In genomic region chr7:128032605-128033235, GRCh38 we compare ENCODE assay signal across 9 cellular contexts. TPM values are rescaled to one million over a fixed set of nuclear protein-coding genes. Genes with fewer than 3 reads are reported as not detected.
DNase-seq lines count a peak whose midpoint lies in the region; ATAC-seq and TF ChIP-seq lines count a peak whose summit lies in the region.
"Had no signal": no experiment of that assay in that cellular context is flagged by ENCODE, and none has a peak within 500 bp of the region (broad histone marks: within the 10 kb centered on the region; RNA-seq: fewer than 3 reads in every experiment).

No MANE protein-coding gene starts in this region.

- H3K4me2 ChIP-seq in OCI-LY7 (ENCODE audit: low read length) (peak overlapping the region; percentile 65; the same call in 1 of the 2 replicates), neuronal stem cell (ENCODE audit: insufficient read depth, low read length, poor library complexity, severe bottlenecking) (peak overlapping the region; percentile 81)

- H3K4me1 Mint-ChIP-seq in CD4-positive, alpha-beta memory T cell: peaks cover 6 to 32% (median 19%) of the 10 kb centered on the region in 4 donors

- peak overlapping the region; percentile 95 for H3K18ac ChIP-seq in neuronal stem cell (ENCODE audit: low read length)

- 29 to 64% methylated on average over 7 to 21 of the region's 41 CpGs for WGBS in esophagus squamous epithelium, 2 donors
- no CpG with 5 or more reads among the region's 41 CpGs for WGBS in neuronal stem cell (ENCODE audit: extremely low coverage in 2 of 2, insufficient read length in 2 of 2, insufficient replicate concordance in 1 of 2), 2 donors

- CTCF ChIA-PET in CD4-positive, alpha-beta memory T cell (lab: Charles Lee; ENCODE audit: partially characterized antibody): interaction anchor here (1.4 kb wide), 1 partner anchor 177 kb away, joined by 4 read pairs; no protein-coding TSS in a partner anchor
- CTCF ChIA-PET in OCI-LY7 (lab: Charles Lee; ENCODE audit: unreplicated experiment): no interaction called here

- DNase-seq in CD4-positive, alpha-beta memory T cell: peak in 1 of 5 donors; percentile 7
- DNase-seq in OCI-LY7 (ENCODE audit: low spot score) (no peak), esophagus squamous epithelium (lab: John Stamatoyannopoulos, UW) (no peak), neuronal stem cell (ENCODE audit: low spot score) (peak; percentile 51), NCI-H1105 treated with DMSO at 0.1 percent for 48 hours (lab: John Stamatoyannopoulos, UW) (no peak)

- peaks cover 3% of the 10 kb centered on the region for H3K36me3 ChIP-seq in CD4-positive, alpha-beta memory T cell (ENCODE audit: insufficient read depth, low read length)
- H3K36me3 ChIP-seq in OCI-LY7 (ENCODE audit: insufficient read depth, low read length) (peaks cover 11% of the 10 kb centered on the region), esophagus squamous epithelium (peaks cover 0 to 16% (median 0%) of the 10 kb centered on the region in 3 donors), neuronal stem cell (replicated peaks in 1 of 2; ENCODE audit: control insufficient read depth in 2 of 2, insufficient read depth in 2 of 2, low read length in 2 of 2) (peaks cover 16 to 23% of the 10 kb centered on the region in 2 donors)

- peak overlapping the region; percentile 73 for H3K9ac ChIP-seq in neuronal stem cell (ENCODE audit: low read depth, low read length, poor library complexity)

- TF ChIP-seq CTCF in OCI-LY7 (conservative IDR thresholded peaks at IDR 0.05; ENCODE audit: low read length) (no peak), esophagus squamous epithelium (IDR thresholded peaks at IDR 0.05) (no peak)

- no peak overlapping the region for H3K4me3 ChIP-seq in CD4-positive, alpha-beta memory T cell (ENCODE audit: low read length in 2 of 2)
- no peak overlapping the region for H3K4me3 ChIP-seq in OCI-LY7 (ENCODE audit: low read depth, low read length, poor library complexity, severe bottlenecking)
- peak overlapping the region; percentile 42 to 70 (median 53) for H3K4me3 ChIP-seq in esophagus squamous epithelium
- H3K4me3 ChIP-seq in neuronal stem cell (ENCODE audit: low read length in 2 of 2): peak overlapping the region; percentile 78 to 80

- H2AFZ ChIP-seq in OCI-LY7 (ENCODE audit: low read length) (no peak overlapping the region), neuronal stem cell (ENCODE audit: low read length) (peak overlapping the region; percentile 88)

- peak overlapping the region; percentile 39 for H3K14ac ChIP-seq in neuronal stem cell (ENCODE audit: low read length)

- no peaks in the 10 kb centered on the region for H3K27me3 ChIP-seq in CD4-positive, alpha-beta memory T cell (ENCODE audit: insufficient read depth, low read length)
- H3K27me3 ChIP-seq in esophagus squamous epithelium (peaks cover 0 to 23% (median 0%) of the 10 kb centered on the region in 4 donors), neuronal stem cell (ENCODE audit: control insufficient read depth in 3 of 3, insufficient read depth in 3 of 3, low read depth in 1 of 3, low read length in 3 of 3) (no peaks in the 10 kb centered on the region)

- H2BK5ac ChIP-seq in neuronal stem cell (ENCODE audit: low read length): no peak overlapping the region

- H3K9me2 ChIP-seq in OCI-LY7 (ENCODE audit: insufficient read depth, low read length): no peaks in the 10 kb centered on the region

- no peak overlapping the region for H3K4ac ChIP-seq in neuronal stem cell (ENCODE audit: low read length)

- no peak overlapping the region for H3K23ac ChIP-seq in neuronal stem cell (ENCODE audit: low read depth, low read length, poor library complexity)

- ATAC-seq in GM18498 (IDR thresholded peaks at IDR 0.05; ENCODE audit: unreplicated experiment): no peak
- no peak for ATAC-seq in GM18867 (IDR thresholded peaks at IDR 0.05; ENCODE audit: unreplicated experiment)
- no peak for ATAC-seq in activated CD4-positive, CD25-positive, alpha-beta regulatory T cell treated with anti-CD3 and anti-CD28 coated beads, Interleukin-2, amount 50 U/mL, for 24 hours

- H3K27ac Mint-ChIP-seq in CD4-positive, alpha-beta memory T cell: no peak overlapping the region

- H3K27me3 Mint-ChIP-seq in CD4-positive, alpha-beta memory T cell: peaks cover 2 to 5% of the 10 kb centered on the region in 2 donors

- H4K91ac ChIP-seq in neuronal stem cell (ENCODE audit: low read depth, low read length, poor library complexity): no peak overlapping the region

- no peak overlapping the region for H2BK120ac ChIP-seq in neuronal stem cell (ENCODE audit: low read depth, low read length)

- POLR2A ChIA-PET in CD4-positive, alpha-beta memory T cell (lab: Charles Lee; ENCODE audit: partially characterized antibody): no interaction called here
- POLR2A ChIA-PET in OCI-LY7 (lab: Charles Lee): no interaction called here

- H3K4me3 Mint-ChIP-seq in CD4-positive, alpha-beta memory T cell: peak overlapping the region in 7 of 8 donors; percentile 40 to 73 (median 48)

- peak overlapping the region; percentile 40 for H2BK15ac ChIP-seq in neuronal stem cell (ENCODE audit: low read length)

- no TSS peak for BruUV-seq in OCI-LY7 (replicated peaks; lab: Mats Ljungman, UMichigan)

- H3K4me1 ChIP-seq in CD4-positive, alpha-beta memory T cell (ENCODE audit: insufficient read depth, low read length): peaks cover 13% of the 10 kb centered on the region
- no peaks in the 10 kb centered on the region for H3K4me1 ChIP-seq in OCI-LY7 (ENCODE audit: insufficient read depth, low read length, poor library complexity, severe bottlenecking)
- H3K4me1 ChIP-seq in esophagus squamous epithelium: peaks cover 12 to 34% (median 15%) of the 10 kb centered on the region in 3 donors
- peaks cover 20 to 25% of the 10 kb centered on the region in 2 donors for H3K4me1 ChIP-seq in neuronal stem cell (ENCODE audit: control insufficient read depth in 2 of 2, insufficient read depth in 1 of 2, low read depth in 1 of 2, low read length in 2 of 2)

- H3K9me3 Mint-ChIP-seq in CD4-positive, alpha-beta memory T cell: peaks cover 0 to 2% (median 0%) of the 10 kb centered on the region in 8 donors
- H3K9me3 Mint-ChIP-seq: activated naive CD4-positive, alpha-beta T cell treated with anti-CD3 and anti-CD28 coated beads, Interleukin-2, amount 50 U/mL, for 72 hours had no signal

- peaks cover 21% of the 10 kb centered on the region for H4K20me1 ChIP-seq in OCI-LY7 (ENCODE audit: insufficient read depth, low read length)

- peak overlapping the region; percentile 48 for H2AK5ac ChIP-seq in neuronal stem cell (ENCODE audit: low read depth, low read length)

- H3K79me1 ChIP-seq in neuronal stem cell (ENCODE audit: low read depth, low read length): peaks cover 14% of the 10 kb centered on the region

- intact Hi-C loops in CD4-positive, alpha-beta memory T cell (cut with micrococcal nuclease): no loop called here
- intact Hi-C loops in OCI-LY7 (cut with micrococcal nuclease; ENCODE audit: unreplicated experiment) (no loop called here), esophagus squamous epithelium (cut with DNase I) (no loop called here)

- H3K27ac ChIP-seq in CD4-positive, alpha-beta memory T cell (ENCODE audit: low read depth, low read length): no peak overlapping the region
- H3K27ac ChIP-seq in OCI-LY7 (ENCODE audit: low read depth, low read length, poor library complexity, severe bottlenecking) (no peak overlapping the region), esophagus squamous epithelium (peak overlapping the region in 1 of 4 donors; percentile 39), neuronal stem cell (replicated peaks; ENCODE audit: low read length) (peak overlapping the region; percentile 89)

- H4K8ac ChIP-seq in neuronal stem cell (ENCODE audit: low read depth, low read length): no peak overlapping the region

- no peaks in the 10 kb centered on the region for H3K79me2 ChIP-seq in OCI-LY7 (ENCODE audit: insufficient read depth, low read depth, low read length)

- H3K36me3 Mint-ChIP-seq in CD4-positive, alpha-beta memory T cell: peaks cover 11 to 16% of the 10 kb centered on the region in 2 donors

- H3K9me3 ChIP-seq in CD4-positive, alpha-beta memory T cell (ENCODE audit: control insufficient read depth in 1 of 2, low read length in 2 of 2): no peaks in the 10 kb centered on the region
- H3K9me3 ChIP-seq in OCI-LY7 (ENCODE audit: low read length) (no peaks in the 10 kb centered on the region), esophagus squamous epithelium (no peaks in the 10 kb centered on the region), neuronal stem cell (replicated peaks in 1 of 2; ENCODE audit: control insufficient read depth in 2 of 2, insufficient read depth in 1 of 2, low read depth in 1 of 2, low read length in 2 of 2) (peaks cover 2 to 14% of the 10 kb centered on the region in 2 donors)

- H2BK12ac ChIP-seq in neuronal stem cell (ENCODE audit: low read length): peak overlapping the region; percentile 41

- no peak for TF ChIP-seq POLR2A in esophagus squamous epithelium (IDR thresholded peaks at IDR 0.05)

RNA-seq across cellular contexts. Expression of gene LRRC4, which starts 1.5 kb away (rescaled TPM):
- total RNA-seq in CD4-positive, alpha-beta memory T cell: not detected
- not detected for polyA plus RNA-seq in CD4-positive, alpha-beta memory T cell
- total RNA-seq in OCI-LY7 (2014; rRNA removed; shearing (Covaris generic)): not detected in 2 replicates
- not detected in 2 replicates for total RNA-seq in OCI-LY7 (2022)
- 10 to 100 TPM in 1 of 4 donors, 1 to 10 TPM in 3; 2.9 to 11.1 (median 6.5) TPM for total RNA-seq in esophagus squamous epithelium
- 50.0 TPM for polyA plus RNA-seq in neuronal stem cell (2013, experiment 1 of 2)
- 47.3 TPM for polyA plus RNA-seq in neuronal stem cell (2013, experiment 2 of 2)

Comparison
In these comparisons a context has a peak if more than half of its experiments do, and no peak if none do; other contexts are left out.
1. H3K4me3 ChIP-seq: peak in esophagus squamous epithelium (4 of 4) and neuronal stem cell (2 of 2); none in CD4-positive, alpha-beta memory T cell (0 of 2) and OCI-LY7 (single experiment).